In the genomic region with DNA sequence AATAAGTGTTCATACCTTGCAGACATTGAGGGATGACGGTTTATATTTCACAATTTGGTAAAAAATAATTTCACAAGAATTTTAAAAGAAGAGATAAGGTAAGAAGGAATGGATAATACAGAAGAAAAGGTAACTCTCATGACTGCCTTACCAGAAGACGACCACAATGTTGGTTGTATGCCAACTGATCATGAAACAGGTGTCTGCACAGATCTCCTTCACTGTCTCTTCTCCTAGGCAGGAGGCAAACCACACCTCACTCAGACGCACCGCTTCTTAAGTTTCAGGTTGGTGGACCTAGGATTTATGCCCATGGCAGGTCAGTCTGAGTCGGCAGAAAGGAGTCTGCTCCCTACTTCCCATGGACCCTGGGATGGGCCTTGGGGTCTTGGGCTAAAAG, we compare ENCODE assay signal across 19 cellular contexts.
A peak's percentile ranks its signal among the peaks of the same experiment; 100 is the strongest.
DNase-seq lines count a peak whose midpoint lies in the region; ATAC-seq, FAIRE-seq and TF ChIP-seq lines count a peak whose summit lies in the region.
"Had no signal": no experiment of that assay in that cellular context is flagged by ENCODE, and none has a peak within 500 bp of the region (broad histone marks: within the 10 kb centered on the region; RNA-seq: fewer than 3 reads in every experiment).

No MANE protein-coding gene starts in this region.

- H3K27me3 ChIP-seq in CD4-positive, alpha-beta memory T cell (ENCODE audit: insufficient read depth, low read length), result no peaks in the 10 kb centered on the region
- no peaks in the 10 kb centered on the region for H3K27me3 ChIP-seq in naive thymus-derived CD4-positive, alpha-beta T cell (ENCODE audit: control insufficient read depth in 2 of 2, insufficient read depth in 2 of 2, low read length in 2 of 2)
- H3K27me3 ChIP-seq in tibial nerve, result peaks cover 0 to 4% of the 10 kb centered on the region in 2 donors

- no peak overlapping the region for H3K27ac Mint-ChIP-seq in CD4-positive, alpha-beta memory T cell
- no peak overlapping the region for H3K27ac Mint-ChIP-seq in naive thymus-derived CD4-positive, alpha-beta T cell
- H3K27ac Mint-ChIP-seq: B cell, HFFc6 had no signal

- 77 to 91% methylated on average over 5 of the region's 5 CpGs for WGBS in tibial nerve, 2 donors

- no peak overlapping the region for H3K4me3 ChIP-seq in CD4-positive, alpha-beta memory T cell (ENCODE audit: low read length in 2 of 2)
- no peak overlapping the region for H3K4me3 ChIP-seq in naive thymus-derived CD4-positive, alpha-beta T cell (ENCODE audit: low read length)
- H3K4me3 ChIP-seq in tibial nerve, result no peak overlapping the region
- H3K4me3 ChIP-seq: BLaER1 treated with 17β-estradiol and CSF1 and Interleukin-3, amounts not matched to agents 10 nM and 100 nM had no signal

- no peaks in the 10 kb centered on the region for H3K9me3 ChIP-seq in CD4-positive, alpha-beta memory T cell (ENCODE audit: control insufficient read depth in 1 of 2, low read length in 2 of 2)
- no peaks in the 10 kb centered on the region for H3K9me3 ChIP-seq in naive thymus-derived CD4-positive, alpha-beta T cell (ENCODE audit: control insufficient read depth in 2 of 3, low read length in 3 of 3)
- no peaks in the 10 kb centered on the region for H3K9me3 ChIP-seq in tibial nerve

- no peaks in the 10 kb centered on the region for H3K36me3 Mint-ChIP-seq in CD4-positive, alpha-beta memory T cell
- peaks cover 0 to 9% (median 0%) of the 10 kb centered on the region in 5 donors for H3K36me3 Mint-ChIP-seq in naive thymus-derived CD4-positive, alpha-beta T cell

- peaks cover 37% of the 10 kb centered on the region for H3K4me1 ChIP-seq in CD4-positive, alpha-beta memory T cell (ENCODE audit: insufficient read depth, low read length)
- H3K4me1 ChIP-seq in naive thymus-derived CD4-positive, alpha-beta T cell (ENCODE audit: control insufficient read depth in 2 of 2, insufficient read depth in 2 of 2, low read length in 2 of 2), result peaks cover 10 to 23% of the 10 kb centered on the region in 2 donors
- H3K4me1 ChIP-seq in tibial nerve, result no peaks in the 10 kb centered on the region

- peaks cover 29 to 75% (median 36%) of the 10 kb centered on the region in 4 donors for H3K4me1 Mint-ChIP-seq in CD4-positive, alpha-beta memory T cell
- peaks cover 21 to 67% (median 46%) of the 10 kb centered on the region in 7 donors for H3K4me1 Mint-ChIP-seq in naive thymus-derived CD4-positive, alpha-beta T cell

- intact Hi-C loops in CD4-positive, alpha-beta memory T cell (cut with micrococcal nuclease), result no loop called here
- intact Hi-C loops in naive thymus-derived CD4-positive, alpha-beta T cell (cut with micrococcal nuclease), result no loop called here

- H3K36me3 ChIP-seq in CD4-positive, alpha-beta memory T cell (ENCODE audit: insufficient read depth, low read length), result no peaks in the 10 kb centered on the region
- H3K36me3 ChIP-seq in naive thymus-derived CD4-positive, alpha-beta T cell (ENCODE audit: control insufficient read depth in 2 of 3, insufficient read depth in 3 of 3, low read length in 3 of 3), result no peaks in the 10 kb centered on the region
- H3K36me3 ChIP-seq in tibial nerve, result no peaks in the 10 kb centered on the region
- H3K36me3 ChIP-seq: BLaER1 treated with 17β-estradiol and CSF1 and Interleukin-3, amounts not matched to agents 10 nM and 100 nM had no signal

- no peak overlapping the region for H3K4me3 Mint-ChIP-seq in CD4-positive, alpha-beta memory T cell
- H3K4me3 Mint-ChIP-seq in naive thymus-derived CD4-positive, alpha-beta T cell, result peak overlapping the region in 2 of 10 donors; percentile 18 to 21
- H3K4me3 Mint-ChIP-seq: B cell, HFFc6 had no signal

- no peaks in the 10 kb centered on the region for H3K27me3 Mint-ChIP-seq in CD4-positive, alpha-beta memory T cell
- H3K27me3 Mint-ChIP-seq in naive thymus-derived CD4-positive, alpha-beta T cell, result no peaks in the 10 kb centered on the region
- H3K27me3 Mint-ChIP-seq: B cell had no signal

- no peak for TF ChIP-seq CTCF in tibial nerve (IDR thresholded peaks at IDR 0.05)
- no peak for TF ChIP-seq CTCF in omental fat pad (IDR thresholded peaks at IDR 0.05)

- no peak for TF ChIP-seq EP300 in tibial nerve (IDR thresholded peaks at IDR 0.05)

- POLR2A ChIA-PET in CD4-positive, alpha-beta memory T cell (lab: Charles Lee; ENCODE audit: partially characterized antibody), result no interaction called here
- POLR2A ChIA-PET in naive thymus-derived CD4-positive, alpha-beta T cell (lab: Charles Lee), result no interaction called here

- FAIRE-seq in GM12891 (lab: Jason Lieb, UNC), result peak; percentile 38
- FAIRE-seq in GM19239 (lab: Jason Lieb, UNC), result no peak
- FAIRE-seq: HTR-8/SVneo had no signal

- ATAC-seq in naive thymus-derived CD4-positive, alpha-beta T cell, result no peak
- no peak for ATAC-seq in omental fat pad (ENCODE audit: low FRiP score)
- ATAC-seq: HCT116 had no signal

- peak in 3 of 5 donors; percentile 10 to 18 (median 17) for DNase-seq in CD4-positive, alpha-beta memory T cell
- no peak for DNase-seq in GM12891 (ENCODE audit: insufficient read length, low spot score)
- DNase-seq in RPMI8226, result peak; percentile 5
- DNase-seq in naive thymus-derived CD4-positive, alpha-beta T cell, result peak in 7 of 9 donors; percentile 23 to 58 (median 36)
- DNase-seq in tibial nerve (ENCODE audit: low spot score in 2 of 2), result no peak
- no peak for DNase-seq in omental fat pad (ENCODE audit: low spot score)
- DNase-seq in GM19239 (ENCODE audit: insufficient read length, low spot score), result no peak
- DNase-seq: DMS153, DMS79, GF-D8, GOT3, H7, HFFc6, IMR-90, KBM-7 had no signal

- no peak overlapping the region for H3K27ac ChIP-seq in CD4-positive, alpha-beta memory T cell (ENCODE audit: low read depth, low read length)
- no peak overlapping the region for H3K27ac ChIP-seq in naive thymus-derived CD4-positive, alpha-beta T cell (ENCODE audit: low read depth, low read length)
- no peak overlapping the region for H3K27ac ChIP-seq in tibial nerve
- H3K27ac ChIP-seq: BLaER1 treated with 17β-estradiol and CSF1 and Interleukin-3, amounts not matched to agents 10 nM and 100 nM had no signal

- CTCF ChIA-PET in CD4-positive, alpha-beta memory T cell (lab: Charles Lee; ENCODE audit: partially characterized antibody), result no interaction called here
- CTCF ChIA-PET in naive thymus-derived CD4-positive, alpha-beta T cell (lab: Charles Lee), result no interaction called here

- TF ChIP-seq POLR2A in GM12891 (IDR thresholded peaks at IDR 0.05; ENCODE audit: low read depth, low read length) (no peak), tibial nerve (IDR thresholded peaks at IDR 0.05) (no peak)

- peaks cover 0 to 2% (median 0%) of the 10 kb centered on the region in 8 donors for H3K9me3 Mint-ChIP-seq in CD4-positive, alpha-beta memory T cell
- peaks cover 0 to 6% (median 0%) of the 10 kb centered on the region in 11 donors for H3K9me3 Mint-ChIP-seq in naive thymus-derived CD4-positive, alpha-beta T cell
- H3K9me3 Mint-ChIP-seq: HFFc6 had no signal

TF ChIP-seq in GM12891, 5 proteins besides CTCF, POLR2A, EP300 and RAD21:
- no peak for TF ChIP-seq POU2F2 (IDR thresholded peaks at IDR 0.05; ENCODE audit: low read depth, low read length)
- no peak for TF ChIP-seq SPI1 (IDR thresholded peaks at IDR 0.05; ENCODE audit: low read depth, low read length)
- no peak for TF ChIP-seq POLR2AphosphoS5 (IDR thresholded peaks at IDR 0.05; ENCODE audit: low read depth, low read length)
- TF ChIP-seq PAX5 (IDR thresholded peaks at IDR 0.05; ENCODE audit: insufficient read depth, low read length, severe bottlenecking), result no peak
- no peak for TF ChIP-seq TAF1 (IDR thresholded peaks at IDR 0.05; ENCODE audit: low read depth, low read length)

Comparison
In these comparisons a context has a peak if more than half of its experiments do, and no peak if none do; other contexts are left out.
1. DNase-seq: peak in CD4-positive, alpha-beta memory T cell (3 of 5), RPMI8226 (single experiment) and naive thymus-derived CD4-positive, alpha-beta T cell (7 of 9); none in GM12891 (single experiment), tibial nerve (0 of 2), omental fat pad (single experiment) and GM19239 (single experiment).